Comparison of ENCODE assay signal across 1 cellular context in genomic region chr7:74022507-74022906, GRCh38.
TF ChIP-seq lines count a peak whose summit lies in the region.

No MANE protein-coding gene starts in this region.

TF ChIP-seq in endothelial cell of umbilical vein, 7 proteins besides CTCF, POLR2A, EP300 and RAD21:
- TF ChIP-seq POLR2AphosphoS5 (IDR thresholded peaks at IDR 0.05; ENCODE audit: insufficient read depth, low read depth, low read length): no peak
- TF ChIP-seq, protein P1, sequence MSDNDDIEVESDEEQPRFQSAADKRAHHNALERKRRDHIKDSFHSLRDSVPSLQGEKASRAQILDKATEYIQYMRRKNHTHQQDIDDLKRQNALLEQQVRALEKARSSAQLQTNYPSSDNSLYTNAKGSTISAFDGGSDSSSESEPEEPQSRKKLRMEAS (IDR thresholded peaks at IDR 0.05; ENCODE audit: insufficient read depth, insufficient read length): no peak
- no peak for TF ChIP-seq EZH2 (IDR thresholded peaks at IDR 0.05; ENCODE audit: borderline replicate concordance, low read depth, low read length, severe bottlenecking)
- TF ChIP-seq MYC (IDR thresholded peaks at IDR 0.05; ENCODE audit: low read depth, low read length): no peak
- TF ChIP-seq GATA2 (IDR thresholded peaks at IDR 0.05; ENCODE audit: insufficient read depth, insufficient read length, low read depth, low read length): no peak
- TF ChIP-seq JUN (IDR thresholded peaks at IDR 0.05; ENCODE audit: borderline replicate concordance, insufficient read depth, insufficient read length, low read depth): no peak
- TF ChIP-seq FOS (IDR thresholded peaks at IDR 0.05; ENCODE audit: borderline replicate concordance, insufficient read depth, low read length): no peak
